Comparison of ENCODE assay signal across 1 cellular context in genomic region chr2:55478610-55479301, GRCh38.
TF ChIP-seq lines count a peak whose summit lies in the region.

No MANE protein-coding gene starts in this region.

TF ChIP-seq in K562, 482 proteins besides CTCF, POLR2A, EP300 and RAD21:
- TF ChIP-seq PBX2 (CRISPR knock-in tag; IDR thresholded peaks at IDR 0.05; ENCODE audit: low read depth) (no peak), PBX2 (tag; conservative IDR thresholded peaks at IDR 0.05; ENCODE audit: low read depth) (peak; percentile 56; the same call in 1 of the 2 replicates), TAL1 (IDR thresholded peaks at IDR 0.05) (peak; percentile 29; the same call in 1 of the 2 replicates), ZNF449 (CRISPR knock-in tag; IDR thresholded peaks at IDR 0.05) (no peak), TBL1XR1 (IDR thresholded peaks at IDR 0.05; ENCODE audit: low read length in 2 of 2) (no peak), XRCC5 (IDR thresholded peaks at IDR 0.05; ENCODE audit: low read depth, low read length) (no peak), CTBP1 (IDR thresholded peaks at IDR 0.05; ENCODE audit: borderline replicate concordance) (0 out of 2 replicates have a peak, but pooled peaks have one; percentile 20), CBFA2T3 (IDR thresholded peaks at IDR 0.05) (peak; percentile 70), MEIS2 (IDR thresholded peaks at IDR 0.05; ENCODE audit: partially characterized antibody) (peak; percentile 54), TCF3 (CRISPR knock-in tag; IDR thresholded peaks at IDR 0.05) (0 out of 2 replicates have a peak, but pooled peaks have one; percentile 8), ZNF717 (CRISPR knock-in tag; IDR thresholded peaks at IDR 0.05) (no peak), DPF2 (IDR thresholded peaks at IDR 0.05) (peak; percentile 52; the same call in 1 of the 2 replicates), MGA (IDR thresholded peaks at IDR 0.05) (no peak), ARID1B (IDR thresholded peaks at IDR 0.05) (0 out of 2 replicates have a peak, but pooled peaks have one; percentile 41), ZNF280A (IDR thresholded peaks at IDR 0.05; ENCODE audit: low read depth, partially characterized antibody) (no peak), GTF3C2 (IDR thresholded peaks at IDR 0.05; ENCODE audit: borderline replicate concordance, extremely low read depth, insufficient read length) (no peak), SIN3B (IDR thresholded peaks at IDR 0.05; ENCODE audit: low read depth) (no peak), CHD2 (IDR thresholded peaks at IDR 0.05; ENCODE audit: low read depth, low read length) (no peak), ZNF146 (CRISPR knock-in tag; IDR thresholded peaks at IDR 0.05; ENCODE audit: unreplicated experiment) (no peak), DIDO1 (tag; IDR thresholded peaks at IDR 0.05; ENCODE audit: low read depth) (no peak), BCLAF1 (IDR thresholded peaks at IDR 0.05; ENCODE audit: borderline replicate concordance in 1 of 2, control insufficient read depth in 1 of 2, low read depth in 2 of 2, low read length in 1 of 2) (no peak)
